In the genomic region with DNA sequence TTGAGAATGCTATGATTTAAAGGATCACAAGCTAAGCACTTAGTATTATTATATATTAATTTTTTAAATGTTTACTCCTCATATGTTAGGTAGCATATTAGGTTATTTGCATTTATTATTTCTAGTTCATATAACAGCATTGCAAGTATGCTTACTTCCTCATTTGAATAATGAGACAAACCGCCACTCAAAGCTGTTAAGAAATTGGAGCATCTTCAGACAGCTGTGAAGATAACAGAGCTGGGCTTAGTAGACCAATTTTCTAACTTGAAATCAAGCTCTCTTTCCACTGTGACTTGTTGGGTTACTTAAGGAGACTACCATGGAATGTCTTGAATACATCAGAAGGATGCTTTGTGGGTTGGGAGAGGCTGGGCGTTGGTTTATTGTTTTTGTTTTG, we compare ENCODE assay signal across 13 cellular contexts.
"Had no signal": no experiment of that assay in that cellular context is flagged by ENCODE, and none has a peak within 500 bp of the region (broad histone marks: within the 10 kb centered on the region; RNA-seq: fewer than 3 reads in every experiment).

No MANE protein-coding gene starts in this region.

- ATAC-seq: heart right ventricle, left lobe of liver, natural killer cell, right cardiac atrium had no signal

- DNase-seq: colonic mucosa; effector CD4-positive, alpha-beta T cell; endodermal cell; heart right ventricle; hypothalamus; islet precursor cell; mammary epithelial cell; natural killer cell; right cardiac atrium; stimulated activated CD4-positive, alpha-beta T cell treated with anti-CD3 and anti-CD28 coated beads, Interleukin-2, amount 100 ng/mL, for 48 hours; stimulated activated naive CD4-positive, alpha-beta T cell treated with Interleukin-2 at 50 U/mL for 16 hours; trophoblast cell had no signal
